10 cellular contexts compared by ENCODE assay signal in the genomic region with DNA sequence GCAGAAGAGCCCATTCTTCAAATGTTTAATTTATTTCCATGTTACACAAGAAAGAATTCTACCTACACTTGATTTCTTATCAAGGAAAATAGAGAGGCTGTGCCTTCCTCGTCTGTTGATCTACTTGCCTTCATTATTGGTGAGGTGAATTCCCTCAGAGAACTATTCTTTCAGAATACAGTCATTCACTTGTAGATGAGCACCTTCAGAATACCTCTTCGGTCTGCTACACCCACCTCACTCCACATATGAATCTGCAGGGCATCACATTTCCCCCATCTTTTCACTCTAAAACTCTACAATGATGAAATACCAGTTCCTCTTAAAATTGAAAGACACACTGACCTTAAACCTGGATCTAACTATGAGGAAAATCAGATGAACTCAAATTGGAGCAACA. TPM values are rescaled to one million over a fixed set of nuclear protein-coding genes. Genes with fewer than 3 reads are reported as not detected.
"Had no signal": no experiment of that assay in that cellular context is flagged by ENCODE, and none has a peak within 500 bp of the region (broad histone marks: within the 10 kb centered on the region; RNA-seq: fewer than 3 reads in every experiment).

No MANE protein-coding gene starts in this region.

- H3K4me2 ChIP-seq: KMS-11 had no signal

- H3K4me3 Mint-ChIP-seq: IgD-negative memory B cell had no signal

- H3K9me3 Mint-ChIP-seq: IgD-negative memory B cell had no signal

- H3K4me1 Mint-ChIP-seq: IgD-negative memory B cell had no signal

- H3K27ac ChIP-seq: GM23248, HL-60, KMS-11 had no signal

- ATAC-seq: HepG2 had no signal

- DNase-seq: GM23248, H7, HCEC 1CT, KBM-7 had no signal

- H3K4me3 ChIP-seq: GM23248 had no signal

- H2AFZ ChIP-seq: GM23248 had no signal

- H3K9ac ChIP-seq: GM23248, KMS-11 had no signal

- H3K27ac Mint-ChIP-seq: IgD-negative memory B cell had no signal

- H3K36me3 Mint-ChIP-seq: IgD-negative memory B cell had no signal

RNA-seq across cellular contexts. Expression of gene TAFA4, which starts 43.0 kb away (rescaled TPM):
- total RNA-seq: GM23248, H4, HT1080 had no signal
- polyA plus RNA-seq: GM23248, IgD-negative memory B cell had no signal
